ENCODE assay signal across 13 cellular contexts in genomic region chr9:131654857-131655577, GRCh38.
DNase-seq lines count a peak whose midpoint lies in the region; ATAC-seq lines count a peak whose summit lies in the region.
"Had no signal": no experiment of that assay in that cellular context is flagged by ENCODE, and none has a peak within 500 bp of the region (broad histone marks: within the 10 kb centered on the region; RNA-seq: fewer than 3 reads in every experiment).

No MANE protein-coding gene starts in this region.

- no peaks in the 10 kb centered on the region for H3K27me3 Mint-ChIP-seq in activated naive CD8-positive, alpha-beta T cell treated with anti-CD3 and anti-CD28 coated beads, Interleukin-2, amount 50 U/mL, for 24 hours
- H3K27me3 Mint-ChIP-seq in naive thymus-derived CD4-positive, alpha-beta T cell, result no peaks in the 10 kb centered on the region

- no peaks in the 10 kb centered on the region for H3K9me3 ChIP-seq in BLaER1
- H3K9me3 ChIP-seq in naive thymus-derived CD4-positive, alpha-beta T cell (ENCODE audit: control insufficient read depth in 2 of 3, low read length in 3 of 3), result no peaks in the 10 kb centered on the region

- no peak overlapping the region for H3K4me3 Mint-ChIP-seq in activated naive CD8-positive, alpha-beta T cell treated with anti-CD3 and anti-CD28 coated beads, Interleukin-2, amount 50 U/mL, for 24 hours
- H3K4me3 Mint-ChIP-seq in naive thymus-derived CD4-positive, alpha-beta T cell, result peak overlapping the region in 1 of 10 donors; percentile 23
- H3K4me3 Mint-ChIP-seq: GM23338 had no signal

- POLR2A ChIA-PET in naive thymus-derived CD4-positive, alpha-beta T cell (lab: Charles Lee), result no interaction called here

- H3K27ac Mint-ChIP-seq in activated naive CD8-positive, alpha-beta T cell treated with anti-CD3 and anti-CD28 coated beads, Interleukin-2, amount 50 U/mL, for 24 hours, result peak overlapping the region; percentile 30
- peak overlapping the region in 5 of 9 donors; percentile 5 to 81 (median 46) for H3K27ac Mint-ChIP-seq in naive thymus-derived CD4-positive, alpha-beta T cell
- H3K27ac Mint-ChIP-seq: GM23338 had no signal

- H3K4me2 ChIP-seq in BLaER1, result no peak overlapping the region; the same call in 1 of the 2 replicates
- H3K4me2 ChIP-seq: GM23338 had no signal

- H3K9ac ChIP-seq in BLaER1, result no peak overlapping the region

- peaks cover 66% of the 10 kb centered on the region for H3K4me1 ChIP-seq in BLaER1
- H3K4me1 ChIP-seq in naive thymus-derived CD4-positive, alpha-beta T cell (ENCODE audit: control insufficient read depth in 2 of 2, insufficient read depth in 2 of 2, low read length in 2 of 2), result peaks cover 22 to 28% of the 10 kb centered on the region in 2 donors

- H3K36me3 ChIP-seq in BLaER1, result peaks cover 13% of the 10 kb centered on the region
- peaks cover 0 to 8% (median 0%) of the 10 kb centered on the region in 3 experiments for H3K36me3 ChIP-seq in naive thymus-derived CD4-positive, alpha-beta T cell (ENCODE audit: control insufficient read depth in 2 of 3, insufficient read depth in 3 of 3, low read length in 3 of 3)

- intact Hi-C loops in naive thymus-derived CD4-positive, alpha-beta T cell (cut with micrococcal nuclease), result no loop called here

- no peaks in the 10 kb centered on the region for H3K9me3 Mint-ChIP-seq in activated naive CD8-positive, alpha-beta T cell treated with anti-CD3 and anti-CD28 coated beads, Interleukin-2, amount 50 U/mL, for 24 hours
- no peaks in the 10 kb centered on the region for H3K9me3 Mint-ChIP-seq in naive thymus-derived CD4-positive, alpha-beta T cell
- H3K9me3 Mint-ChIP-seq: GM23338 had no signal

- H4K20me1 ChIP-seq in BLaER1, result peaks cover 100% of the 10 kb centered on the region

- H3K36me3 Mint-ChIP-seq in activated naive CD8-positive, alpha-beta T cell treated with anti-CD3 and anti-CD28 coated beads, Interleukin-2, amount 50 U/mL, for 24 hours (ENCODE audit: low read depth), result peaks cover 16% of the 10 kb centered on the region
- peaks cover 0 to 13% (median 7%) of the 10 kb centered on the region in 5 donors for H3K36me3 Mint-ChIP-seq in naive thymus-derived CD4-positive, alpha-beta T cell

- CTCF ChIA-PET in naive thymus-derived CD4-positive, alpha-beta T cell (lab: Charles Lee), result no interaction called here

- DNase-seq in HuH-7 (ENCODE audit: low spot score), result peak; percentile 46
- DNase-seq in activated naive CD8-positive, alpha-beta T cell treated with anti-CD3 and anti-CD28 coated beads, Interleukin-2, amount 50 U/mL, for 24 hours, result no peak
- no peak for DNase-seq in naive thymus-derived CD4-positive, alpha-beta T cell
- DNase-seq in SKM-1 (lab: John Stamatoyannopoulos, UW; ENCODE audit: unreplicated experiment), result no peak
- DNase-seq in activated naive CD4-positive, alpha-beta T cell treated with Interleukin-2 at 50 U/mL for 16 hours, result no peak
- no peak for DNase-seq in activated naive CD4-positive, alpha-beta T cell treated with anti-CD3 and anti-CD28 coated beads, Interleukin-2, amount 50 U/mL, for 16 hours
- DNase-seq: activated T-cell treated with anti-CD3 and anti-CD28 coated beads for 4 hours, NCI-H1417 treated with DMSO at 0.1 percent for 48 hours had no signal

- H3K4me3 ChIP-seq in BLaER1, result no peak overlapping the region
- no peak overlapping the region for H3K4me3 ChIP-seq in naive thymus-derived CD4-positive, alpha-beta T cell (ENCODE audit: low read length)
- H3K4me3 ChIP-seq: coronary artery, GM23338, SK-N-MC had no signal

- H3K4me1 Mint-ChIP-seq in activated naive CD8-positive, alpha-beta T cell treated with anti-CD3 and anti-CD28 coated beads, Interleukin-2, amount 50 U/mL, for 24 hours, result peaks cover 86% of the 10 kb centered on the region
- peaks cover 46 to 82% (median 64%) of the 10 kb centered on the region in 7 donors for H3K4me1 Mint-ChIP-seq in naive thymus-derived CD4-positive, alpha-beta T cell

- no peaks in the 10 kb centered on the region for H3K27me3 ChIP-seq in BLaER1
- no peaks in the 10 kb centered on the region for H3K27me3 ChIP-seq in naive thymus-derived CD4-positive, alpha-beta T cell (ENCODE audit: control insufficient read depth in 2 of 2, insufficient read depth in 2 of 2, low read length in 2 of 2)

- H3K27ac ChIP-seq in BLaER1, result peak overlapping the region; percentile 31; the same call in 1 of the 2 replicates
- no peak overlapping the region for H3K27ac ChIP-seq in naive thymus-derived CD4-positive, alpha-beta T cell (ENCODE audit: low read depth, low read length)
- H3K27ac ChIP-seq: SK-N-MC had no signal

- no peak for ATAC-seq in activated naive CD8-positive, alpha-beta T cell treated with anti-CD3 and anti-CD28 coated beads, Interleukin-2, amount 50 U/mL, for 24 hours
- no peak for ATAC-seq in naive thymus-derived CD4-positive, alpha-beta T cell
- ATAC-seq in GM19328 (IDR thresholded peaks at IDR 0.05; ENCODE audit: unreplicated experiment), result no peak
- ATAC-seq: GM23338 had no signal
